15 cellular contexts compared by ENCODE assay signal in the genomic region with DNA sequence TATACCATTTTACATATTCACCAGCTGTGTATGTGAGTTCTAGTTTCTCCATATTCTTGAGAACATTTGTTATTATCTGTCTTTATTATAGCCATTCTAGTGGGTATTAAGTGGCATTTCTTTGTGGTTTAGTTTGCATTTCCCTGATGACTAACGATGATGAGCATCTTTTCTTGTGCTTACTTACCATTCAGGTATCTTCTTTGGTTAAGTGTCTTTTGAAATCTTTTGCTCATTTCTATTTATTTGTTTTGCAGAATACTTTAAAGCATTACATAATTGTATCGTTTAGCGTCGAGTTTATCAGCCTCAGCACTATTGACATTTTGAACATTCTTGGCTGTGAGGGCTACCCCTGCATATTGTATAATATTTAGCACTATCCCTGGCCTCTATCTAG.
"Had no signal": no experiment of that assay in that cellular context is flagged by ENCODE, and none has a peak within 500 bp of the region (broad histone marks: within the 10 kb centered on the region; RNA-seq: fewer than 3 reads in every experiment).

No MANE protein-coding gene starts in this region.

- H3K4me1 ChIP-seq: ascending aorta, parathyroid adenoma, tibial nerve had no signal

- H3K79me2 ChIP-seq: parathyroid adenoma had no signal

- DNase-seq: activated CD4-positive, alpha-beta memory T cell treated with anti-CD3 and anti-CD28 coated beads for 36 hours; activated gamma-delta T cell; activated naive CD8-positive, alpha-beta T cell treated with anti-CD3 and anti-CD28 coated beads for 36 hours; activated T-cell treated with anti-CD3 and anti-CD28 coated beads, Interleukin-2, amount 50 U/mL, for 4 hours; effector memory CD4-positive, alpha-beta T cell; hypothalamus; naive B cell; small intestine; T1000 had no signal

- H3K4me3 ChIP-seq: ascending aorta, tibial nerve had no signal

- H3K9me3 ChIP-seq: ascending aorta, tibial nerve had no signal

- ATAC-seq: activated T-cell treated with anti-CD3 and anti-CD28 coated beads, Interleukin-2, amount 50 U/mL, for 4 hours; stimulated activated effector memory CD8-positive, alpha-beta T cell treated with anti-CD3 and anti-CD28 coated beads, Interleukin-12 subunit alpha, Interleukin-12 subunit beta, amount 100 ng/mL, for 72 hours had no signal

- H3K27me3 Mint-ChIP-seq: activated CD4-positive, alpha-beta memory T cell treated with anti-CD3 and anti-CD28 coated beads for 36 hours; activated naive CD8-positive, alpha-beta T cell treated with anti-CD3 and anti-CD28 coated beads for 36 hours; central memory CD8-positive, alpha-beta T cell; naive B cell had no signal

- H3K9me3 Mint-ChIP-seq: activated CD4-positive, alpha-beta memory T cell treated with anti-CD3 and anti-CD28 coated beads for 36 hours; activated naive CD8-positive, alpha-beta T cell treated with anti-CD3 and anti-CD28 coated beads for 36 hours; activated T-cell treated with anti-CD3 and anti-CD28 coated beads, Interleukin-2, amount 50 U/mL, for 4 hours; central memory CD8-positive, alpha-beta T cell had no signal

- H3K36me3 ChIP-seq: ascending aorta, tibial nerve had no signal

- H3K9ac ChIP-seq: parathyroid adenoma had no signal

- H3K36me3 Mint-ChIP-seq: activated CD4-positive, alpha-beta memory T cell treated with anti-CD3 and anti-CD28 coated beads for 36 hours; activated naive CD8-positive, alpha-beta T cell treated with anti-CD3 and anti-CD28 coated beads for 36 hours; naive B cell; stimulated activated effector memory CD8-positive, alpha-beta T cell treated with anti-CD3 and anti-CD28 coated beads, Interleukin-12 subunit alpha, Interleukin-12 subunit beta, amount 100 ng/mL, for 72 hours had no signal

- H2AFZ ChIP-seq: parathyroid adenoma had no signal

- H3K27ac ChIP-seq: ascending aorta, parathyroid adenoma, tibial nerve, VCaP had no signal

- H3K27ac Mint-ChIP-seq: activated CD4-positive, alpha-beta memory T cell treated with anti-CD3 and anti-CD28 coated beads for 36 hours; activated naive CD8-positive, alpha-beta T cell treated with anti-CD3 and anti-CD28 coated beads for 36 hours; naive B cell; stimulated activated effector memory CD8-positive, alpha-beta T cell treated with anti-CD3 and anti-CD28 coated beads, Interleukin-12 subunit alpha, Interleukin-12 subunit beta, amount 100 ng/mL, for 72 hours had no signal

- H3K4me3 Mint-ChIP-seq: activated CD4-positive, alpha-beta memory T cell treated with anti-CD3 and anti-CD28 coated beads for 36 hours; activated naive CD8-positive, alpha-beta T cell treated with anti-CD3 and anti-CD28 coated beads for 36 hours; activated T-cell treated with anti-CD3 and anti-CD28 coated beads, Interleukin-2, amount 50 U/mL, for 4 hours; central memory CD8-positive, alpha-beta T cell; naive B cell; stimulated activated effector memory CD8-positive, alpha-beta T cell treated with anti-CD3 and anti-CD28 coated beads, Interleukin-12 subunit alpha, Interleukin-12 subunit beta, amount 100 ng/mL, for 72 hours had no signal

- H3K4me1 Mint-ChIP-seq: activated naive CD8-positive, alpha-beta T cell treated with anti-CD3 and anti-CD28 coated beads for 36 hours; central memory CD8-positive, alpha-beta T cell; naive B cell; stimulated activated effector memory CD8-positive, alpha-beta T cell treated with anti-CD3 and anti-CD28 coated beads, Interleukin-12 subunit alpha, Interleukin-12 subunit beta, amount 100 ng/mL, for 72 hours had no signal

- FAIRE-seq: small intestine had no signal

- H3K27me3 ChIP-seq: ascending aorta, tibial nerve had no signal
